ENCODE assay signal across 11 cellular contexts in genomic region chr20:46939031-46939430, GRCh38. TPM values are rescaled to one million over a fixed set of nuclear protein-coding genes. Genes with fewer than 3 reads are reported as not detected.
A peak's percentile ranks its signal among the peaks of the same experiment; 100 is the strongest.
DNase-seq lines count a peak whose midpoint lies in the region; ATAC-seq, FAIRE-seq and TF ChIP-seq lines count a peak whose summit lies in the region.
"Had no signal": no experiment of that assay in that cellular context is flagged by ENCODE, and none has a peak within 500 bp of the region (broad histone marks: within the 10 kb centered on the region; RNA-seq: fewer than 3 reads in every experiment).

No MANE protein-coding gene starts in this region.

- peak; percentile 23 for ATAC-seq in activated CD8-positive, alpha-beta memory T cell treated with anti-CD3 and anti-CD28 coated beads, Interleukin-2, amount 10 ng/mL, durations not matched to agents 7 days and 5 days
- ATAC-seq in stimulated activated naive B cell treated with anti-CD40 and anti-IgM and Interleukin-4, amounts not matched to agents 10 μg/mL and 1 μg/mL and 100 μg/mL, for 72 hours (replicated peaks): peak; percentile 50 to 64
- no peak for ATAC-seq in CD8-positive, alpha-beta T cell

- H3K9ac ChIP-seq in endothelial cell of umbilical vein (replicated peaks; ENCODE audit: extremely low read depth, insufficient read depth, low read length): no peak overlapping the region

- no peaks in the 10 kb centered on the region for H3K9me3 ChIP-seq in endothelial cell of umbilical vein (replicated peaks; ENCODE audit: control insufficient read depth, insufficient read depth, low read length)
- no peaks in the 10 kb centered on the region for H3K9me3 ChIP-seq in CD8-positive, alpha-beta T cell (ENCODE audit: low read length)

- H3K9me3 Mint-ChIP-seq in activated CD8-positive, alpha-beta memory T cell treated with anti-CD3 and anti-CD28 coated beads, Interleukin-2, amount 10 ng/mL, durations not matched to agents 7 days and 5 days (ENCODE audit: low read depth): no peaks in the 10 kb centered on the region
- no peaks in the 10 kb centered on the region for H3K9me3 Mint-ChIP-seq in stimulated activated naive B cell treated with anti-CD40 and anti-IgM and Interleukin-4, amounts not matched to agents 10 μg/mL and 1 μg/mL and 100 μg/mL, for 72 hours
- no peaks in the 10 kb centered on the region for H3K9me3 Mint-ChIP-seq in CD8-positive, alpha-beta T cell

- POLR2A ChIA-PET in endothelial cell of umbilical vein (lab: Charles Lee): no interaction called here
- POLR2A ChIA-PET in CD8-positive, alpha-beta T cell (lab: Charles Lee): no interaction called here

- CTCF ChIA-PET in activated CD8-positive, alpha-beta memory T cell treated with anti-CD3 and anti-CD28 coated beads, Interleukin-2, amount 10 ng/mL, durations not matched to agents 7 days and 5 days (lab: Charles Lee): no interaction called here
- CTCF ChIA-PET in endothelial cell of umbilical vein (lab: Charles Lee): no interaction called here
- CTCF ChIA-PET in CD8-positive, alpha-beta T cell (lab: Charles Lee): no interaction called here

- no peak overlapping the region for H3K4me2 ChIP-seq in endothelial cell of umbilical vein (ENCODE audit: insufficient read depth, low read length)

- H3K27me3 Mint-ChIP-seq in activated CD8-positive, alpha-beta memory T cell treated with anti-CD3 and anti-CD28 coated beads, Interleukin-2, amount 10 ng/mL, durations not matched to agents 7 days and 5 days: peaks cover 10% of the 10 kb centered on the region
- H3K27me3 Mint-ChIP-seq in stimulated activated naive B cell treated with anti-CD40 and anti-IgM and Interleukin-4, amounts not matched to agents 10 μg/mL and 1 μg/mL and 100 μg/mL, for 72 hours: peaks cover 12 to 18% of the 10 kb centered on the region in 2 donors
- peaks cover 13% of the 10 kb centered on the region for H3K27me3 Mint-ChIP-seq in CD8-positive, alpha-beta T cell (ENCODE audit: low read depth)

- no peaks in the 10 kb centered on the region for H3K27me3 ChIP-seq in endothelial cell of umbilical vein (ENCODE audit: control insufficient read depth in 2 of 2, insufficient read depth in 2 of 2, low read length in 2 of 2)
- no peaks in the 10 kb centered on the region for H3K27me3 ChIP-seq in CD8-positive, alpha-beta T cell (ENCODE audit: insufficient read depth, low read length)

- no peaks in the 10 kb centered on the region for H3K36me3 ChIP-seq in endothelial cell of umbilical vein (ENCODE audit: control insufficient read depth in 2 of 2, extremely low read depth in 1 of 2, insufficient read depth in 2 of 2, low read length in 2 of 2)
- H3K36me3 ChIP-seq in CD8-positive, alpha-beta T cell (ENCODE audit: insufficient read depth, low read length): no peaks in the 10 kb centered on the region

- no peaks in the 10 kb centered on the region for H3K9me1 ChIP-seq in endothelial cell of umbilical vein (replicated peaks; ENCODE audit: control insufficient read depth, extremely low read depth, insufficient read depth, low read length)

- TF ChIP-seq POLR2A in endothelial cell of umbilical vein (IDR thresholded peaks at IDR 0.05; ENCODE audit: low read depth, low read length): no peak

- no peaks in the 10 kb centered on the region for H4K20me1 ChIP-seq in endothelial cell of umbilical vein (replicated peaks; ENCODE audit: control insufficient read depth, extremely low read depth, insufficient read depth, low read length)

- H3K27ac ChIP-seq in endothelial cell of umbilical vein (ENCODE audit: insufficient read depth, low read depth, low read length): no peak overlapping the region
- H3K27ac ChIP-seq in CD8-positive, alpha-beta T cell (ENCODE audit: low read depth, low read length): no peak overlapping the region

- no peak overlapping the region for H3K27ac Mint-ChIP-seq in activated CD8-positive, alpha-beta memory T cell treated with anti-CD3 and anti-CD28 coated beads, Interleukin-2, amount 10 ng/mL, durations not matched to agents 7 days and 5 days
- no peak overlapping the region for H3K27ac Mint-ChIP-seq in stimulated activated naive B cell treated with anti-CD40 and anti-IgM and Interleukin-4, amounts not matched to agents 10 μg/mL and 1 μg/mL and 100 μg/mL, for 72 hours
- H3K27ac Mint-ChIP-seq in CD8-positive, alpha-beta T cell: no peak overlapping the region

- no peak overlapping the region for H3K4me3 Mint-ChIP-seq in activated CD8-positive, alpha-beta memory T cell treated with anti-CD3 and anti-CD28 coated beads, Interleukin-2, amount 10 ng/mL, durations not matched to agents 7 days and 5 days
- H3K4me3 Mint-ChIP-seq in stimulated activated naive B cell treated with anti-CD40 and anti-IgM and Interleukin-4, amounts not matched to agents 10 μg/mL and 1 μg/mL and 100 μg/mL, for 72 hours: no peak overlapping the region
- H3K4me3 Mint-ChIP-seq in CD8-positive, alpha-beta T cell: no peak overlapping the region

- H3K4me1 ChIP-seq in endothelial cell of umbilical vein (ENCODE audit: control insufficient read depth, extremely low read depth, insufficient read depth, low read length): no peaks in the 10 kb centered on the region
- no peaks in the 10 kb centered on the region for H3K4me1 ChIP-seq in CD8-positive, alpha-beta T cell (ENCODE audit: insufficient read depth, low read length)

- H3K79me2 ChIP-seq in endothelial cell of umbilical vein (ENCODE audit: control insufficient read depth, insufficient read depth, low read length): no peaks in the 10 kb centered on the region

- FAIRE-seq in endothelial cell of umbilical vein (lab: Jason Lieb, UNC): no peak

- no peaks in the 10 kb centered on the region for H3K36me3 Mint-ChIP-seq in activated CD8-positive, alpha-beta memory T cell treated with anti-CD3 and anti-CD28 coated beads, Interleukin-2, amount 10 ng/mL, durations not matched to agents 7 days and 5 days
- no peaks in the 10 kb centered on the region for H3K36me3 Mint-ChIP-seq in stimulated activated naive B cell treated with anti-CD40 and anti-IgM and Interleukin-4, amounts not matched to agents 10 μg/mL and 1 μg/mL and 100 μg/mL, for 72 hours
- no peaks in the 10 kb centered on the region for H3K36me3 Mint-ChIP-seq in CD8-positive, alpha-beta T cell

- intact Hi-C loops in endothelial cell of umbilical vein (cut with micrococcal nuclease): no loop called here
- intact Hi-C loops in CD8-positive, alpha-beta T cell (cut with DNase I, micrococcal nuclease): loop anchor here in 1 of 2 experiments (1.0 kb wide), 1 partner anchor 24 kb away; no protein-coding TSS in a partner anchor

- H3K4me3 ChIP-seq in endothelial cell of umbilical vein (replicated peaks in 1 of 3; ENCODE audit: insufficient read depth in 1 of 3, low read depth in 1 of 3, low read length in 3 of 3): no peak overlapping the region
- H3K4me3 ChIP-seq in CD8-positive, alpha-beta T cell (ENCODE audit: low read depth, low read length): no peak overlapping the region

- no peak for TF ChIP-seq CTCF in endothelial cell of umbilical vein (IDR thresholded peaks at IDR 0.05; ENCODE audit: extremely low read depth in 1 of 2, insufficient read depth in 1 of 2, low read depth in 1 of 2, low read length in 2 of 2)
- no peak for TF ChIP-seq CTCF in CD8-positive, alpha-beta T cell (IDR thresholded peaks at IDR 0.05)

- no peak for DNase-seq in activated CD8-positive, alpha-beta memory T cell treated with anti-CD3 and anti-CD28 coated beads, Interleukin-2, amount 10 ng/mL, durations not matched to agents 7 days and 5 days
- no peak for DNase-seq in activated CD8-positive, alpha-beta memory T cell treated with anti-CD3 and anti-CD28 coated beads, Interleukin-2, amount 50 U/mL, for 48 hours
- peak; percentile 37 for DNase-seq in NCI-H69 (lab: John Stamatoyannopoulos, UW)
- DNase-seq in endothelial cell of umbilical vein (ENCODE audit: low read depth, low spot score): peak; percentile 1
- DNase-seq in stimulated activated naive B cell treated with anti-CD40 and anti-IgM and Interleukin-4, amounts not matched to agents 10 μg/mL and 1 μg/mL and 100 μg/mL, for 72 hours: no peak
- no peak for DNase-seq in CD8-positive, alpha-beta T cell
- DNase-seq in nucleus accumbens (lab: John Stamatoyannopoulos, UW): no peak
- DNase-seq in GF-D8 (lab: John Stamatoyannopoulos, UW): no peak
- DNase-seq: C1 segment of cervical spinal cord; NCI-H1436; stimulated activated CD4-positive, alpha-beta T cell treated with anti-CD3 and anti-CD28 coated beads, Interleukin-4, amount 100 ng/mL, for 4 hours had no signal

- dilution Hi-C loops in endothelial cell of umbilical vein (cut with MboI; ENCODE audit: extremely low pct_ligation_motif_present, low sequenced_read_pairs): no loop called here

- H2AFZ ChIP-seq in endothelial cell of umbilical vein (ENCODE audit: low read depth, low read length): no peak overlapping the region

- no TSS peak for BruUV-seq in endothelial cell of umbilical vein (replicated peaks; lab: Mats Ljungman, UMichigan)

- no peaks in the 10 kb centered on the region for H3K4me1 Mint-ChIP-seq in activated CD8-positive, alpha-beta memory T cell treated with anti-CD3 and anti-CD28 coated beads, Interleukin-2, amount 10 ng/mL, durations not matched to agents 7 days and 5 days
- H3K4me1 Mint-ChIP-seq in stimulated activated naive B cell treated with anti-CD40 and anti-IgM and Interleukin-4, amounts not matched to agents 10 μg/mL and 1 μg/mL and 100 μg/mL, for 72 hours: no peaks in the 10 kb centered on the region
- H3K4me1 Mint-ChIP-seq in CD8-positive, alpha-beta T cell (ENCODE audit: low read depth): no peaks in the 10 kb centered on the region

TF ChIP-seq in endothelial cell of umbilical vein, 7 proteins besides CTCF, POLR2A, EP300 and RAD21 (continues in another document):
- TF ChIP-seq MYC (IDR thresholded peaks at IDR 0.05; ENCODE audit: low read depth, low read length): no peak
- TF ChIP-seq POLR2AphosphoS5 (IDR thresholded peaks at IDR 0.05; ENCODE audit: insufficient read depth, low read depth, low read length): no peak
- no peak for TF ChIP-seq EZH2 (IDR thresholded peaks at IDR 0.05; ENCODE audit: borderline replicate concordance, low read depth, low read length, severe bottlenecking)
- no peak for TF ChIP-seq JUN (IDR thresholded peaks at IDR 0.05; ENCODE audit: borderline replicate concordance, insufficient read depth, insufficient read length, low read depth)
- TF ChIP-seq GATA2 (IDR thresholded peaks at IDR 0.05; ENCODE audit: insufficient read depth, insufficient read length, low read depth, low read length): no peak

RNA-seq across cellular contexts. Expression of gene EYA2, which starts 44.4 kb away (rescaled TPM):
- total RNA-seq in activated CD8-positive, alpha-beta memory T cell treated with anti-CD3 and anti-CD28 coated beads, Interleukin-2, amount 10 ng/mL, durations not matched to agents 7 days and 5 days: not detected
- total RNA-seq in endothelial cell of umbilical vein: not detected in 2 replicates
- not detected in 2 replicates for polyA plus RNA-seq in endothelial cell of umbilical vein
- polyA plus RNA-seq in endothelial cell of umbilical vein (2011; cell fraction: cytosol; rRNA removed): not detected in 2 replicates
- polyA plus RNA-seq in endothelial cell of umbilical vein (2011; cell fraction: nucleus; rRNA removed): not detected in 2 replicates
- not detected in 2 replicates for polyA plus RNA-seq in endothelial cell of umbilical vein (2012)
- not detected in 2 replicates for polyA minus RNA-seq in endothelial cell of umbilical vein
- not detected for polyA minus RNA-seq in endothelial cell of umbilical vein (2011; cell fraction: cytosol; rRNA and poly(A)+ RNA removed)
- polyA minus RNA-seq in endothelial cell of umbilical vein (2011; cell fraction: nucleus; rRNA and poly(A)+ RNA removed): not detected in 2 replicates
- total RNA-seq in CD8-positive, alpha-beta T cell: not detected

Comparison
In these comparisons a context has a peak if more than half of its experiments do, and no peak if none do; other contexts are left out.
1. DNase-seq: peak in NCI-H69 (single experiment) and endothelial cell of umbilical vein (single experiment); none in activated CD8-positive, alpha-beta memory T cell treated with anti-CD3 and anti-CD28 coated beads, Interleukin-2, amount 10 ng/mL, durations not matched to agents 7 days and 5 days (single experiment), activated CD8-positive, alpha-beta memory T cell treated with anti-CD3 and anti-CD28 coated beads, Interleukin-2, amount 50 U/mL, for 48 hours (single experiment), stimulated activated naive B cell treated with anti-CD40 and anti-IgM and Interleukin-4, amounts not matched to agents 10 μg/mL and 1 μg/mL and 100 μg/mL, for 72 hours (single experiment), CD8-positive, alpha-beta T cell (0 of 7), nucleus accumbens (0 of 56) and GF-D8 (single experiment).